In genomic region chr7:137950263-137950621, GRCh38 we compare ENCODE assay signal across 2 cellular contexts.
TF ChIP-seq lines count a peak whose summit lies in the region.

No MANE protein-coding gene starts in this region.

TF ChIP-seq in HEK293, 187 proteins besides CTCF, POLR2A, EP300 and RAD21:
- TF ChIP-seq FEZF1 (tag by site-specific recombination; IDR thresholded peaks at IDR 0.05) (peak; percentile 78), SCRT1 (tag by site-specific recombination; IDR thresholded peaks at IDR 0.05; ENCODE audit: borderline replicate concordance) (no peak), TCF7L2 (IDR thresholded peaks at IDR 0.05; ENCODE audit: borderline replicate concordance, low read depth, low read length) (peak; percentile 52; the same call in 1 of the 2 replicates), PRDM4 (tag by site-specific recombination; IDR thresholded peaks at IDR 0.05) (peak; percentile 78)

TF ChIP-seq in K562, 482 proteins besides CTCF, POLR2A, EP300 and RAD21:
- TF ChIP-seq ZNF395 (CRISPR knock-in tag; IDR thresholded peaks at IDR 0.05) (no peak), PHF8 (IDR thresholded peaks at IDR 0.05; ENCODE audit: borderline replicate concordance, low read length) (no peak), CC2D1A (IDR thresholded peaks at IDR 0.05) (no peak), BRCA1 (IDR thresholded peaks at IDR 0.05) (no peak), BRCA1 (CRISPR knock-in tag; IDR thresholded peaks at IDR 0.05) (no peak), HDAC1 (IDR thresholded peaks at IDR 0.05) (0 out of 4 replicates have a peak, but pooled peaks of 1 of the 2 experiments have one; percentile 23), NR3C1 (CRISPR knock-in tag; IDR thresholded peaks at IDR 0.05) (no peak), EP400 (IDR thresholded peaks at IDR 0.05) (no peak), RBM22 (IDR thresholded peaks at IDR 0.05; ENCODE audit: low read depth, low read length, poor library complexity, severe bottlenecking) (no peak), RBFOX2 (IDR thresholded peaks at IDR 0.05; ENCODE audit: low read depth, low read length) (no peak), SRF (CRISPR knock-in tag; IDR thresholded peaks at IDR 0.05) (no peak), SMAD3 (CRISPR knock-in tag; conservative IDR thresholded peaks at IDR 0.05) (no peak), ZNF232 (CRISPR knock-in tag; IDR thresholded peaks at IDR 0.05) (no peak), MTA1 (IDR thresholded peaks at IDR 0.05; ENCODE audit: borderline replicate concordance) (0 out of 2 replicates have a peak, but pooled peaks have one; percentile 5), SLC30A9 (CRISPR knock-in tag; IDR thresholded peaks at IDR 0.05) (no peak), RFX7 (CRISPR knock-in tag; IDR thresholded peaks at IDR 0.05) (no peak), ADNP (tag; IDR thresholded peaks at IDR 0.05) (0 out of 2 replicates have a peak, but pooled peaks have one; percentile 17), XRCC4 (IDR thresholded peaks at IDR 0.05; ENCODE audit: extremely low read depth, insufficient read depth, insufficient read length) (no peak), MYBL2 (IDR thresholded peaks at IDR 0.05; ENCODE audit: low read depth) (no peak), MYBL2 (CRISPR knock-in tag; IDR thresholded peaks at IDR 0.05; ENCODE audit: borderline replicate concordance) (no peak), FOSL1 (tag; conservative IDR thresholded peaks at IDR 0.05) (no peak), GTF3C2 (IDR thresholded peaks at IDR 0.05; ENCODE audit: borderline replicate concordance, extremely low read depth, insufficient read length) (no peak), MED1 (CRISPR knock-in tag; IDR thresholded peaks at IDR 0.05; ENCODE audit: borderline replicate concordance) (no peak), KAT8 (IDR thresholded peaks at IDR 0.05; ENCODE audit: low read depth) (no peak), MTA3 (IDR thresholded peaks at IDR 0.05; ENCODE audit: borderline replicate concordance) (no peak), LEF1 (IDR thresholded peaks at IDR 0.05) (peak; percentile 36; the same call in 1 of the 2 replicates), ZNF76 (CRISPR knock-in tag; IDR thresholded peaks at IDR 0.05; ENCODE audit: borderline replicate concordance) (no peak), ZNF274 (IDR thresholded peaks at IDR 0.05; ENCODE audit: borderline replicate concordance, low read depth, low read length) (no peak), TBP (optimal IDR thresholded peaks at IDR 0.05; ENCODE audit: low read depth, low read length) (no peak), ETV6 (IDR thresholded peaks at IDR 0.05; ENCODE audit: borderline replicate concordance in 1 of 2, low read depth in 2 of 2, low read length in 1 of 2) (no peak), ETV6 (CRISPR knock-in tag; IDR thresholded peaks at IDR 0.05; ENCODE audit: borderline replicate concordance) (0 out of 2 replicates have a peak, but pooled peaks have one; percentile 13), KAT2B (IDR thresholded peaks at IDR 0.05; ENCODE audit: low read depth, low read length) (no peak), BHLHE40 (IDR thresholded peaks at IDR 0.05; ENCODE audit: low read length) (no peak), ZKSCAN8 (CRISPR knock-in tag; IDR thresholded peaks at IDR 0.05) (no peak), HDGF (IDR thresholded peaks at IDR 0.05) (peak; percentile 13; the same call in 1 of the 2 replicates), TCF7 (IDR thresholded peaks at IDR 0.05; ENCODE audit: borderline replicate concordance) (peak; percentile 95), FUS (optimal IDR thresholded peaks at IDR 0.05; ENCODE audit: low read depth, low read length) (no peak), YBX1 (IDR thresholded peaks at IDR 0.05) (no peak), MAZ (CRISPR knock-in tag; conservative IDR thresholded peaks at IDR 0.05 in 1 of 2, IDR thresholded peaks at IDR 0.05 in 1 of 2) (no peak), ZFP1 (CRISPR knock-in tag; IDR thresholded peaks at IDR 0.05) (no peak)
- TF ChIP-seq, protein P1, sequence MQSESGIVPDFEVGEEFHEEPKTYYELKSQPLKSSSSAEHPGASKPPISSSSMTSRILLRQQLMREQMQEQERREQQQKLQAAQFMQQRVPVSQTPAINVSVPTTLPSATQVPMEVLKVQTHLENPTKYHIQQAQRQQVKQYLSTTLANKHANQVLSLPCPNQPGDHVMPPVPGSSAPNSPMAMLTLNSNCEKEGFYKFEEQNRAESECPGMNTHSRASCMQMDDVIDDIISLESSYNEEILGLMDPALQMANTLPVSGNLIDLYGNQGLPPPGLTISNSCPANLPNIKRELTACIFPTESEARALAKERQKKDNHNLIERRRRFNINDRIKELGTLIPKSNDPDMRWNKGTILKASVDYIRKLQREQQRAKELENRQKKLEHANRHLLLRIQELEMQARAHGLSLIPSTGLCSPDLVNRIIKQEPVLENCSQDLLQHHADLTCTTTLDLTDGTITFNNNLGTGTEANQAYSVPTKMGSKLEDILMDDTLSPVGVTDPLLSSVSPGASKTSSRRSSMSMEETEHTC (IDR thresholded peaks at IDR 0.05), result no peak
- TF ChIP-seq, protein P2, sequence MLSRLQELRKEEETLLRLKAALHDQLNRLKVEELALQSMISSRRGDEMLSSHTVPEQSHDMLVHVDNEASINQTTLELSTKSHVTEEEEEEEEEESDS (CRISPR knock-in tag; IDR thresholded peaks at IDR 0.05), result no peak
